Comparison of ENCODE assay signal across 8 cellular contexts in genomic region chr10:69451784-69452251, GRCh38. TPM values are rescaled to one million over a fixed set of nuclear protein-coding genes. Genes with fewer than 3 reads are reported as not detected.
DNase-seq lines count a peak whose midpoint lies in the region; ATAC-seq and TF ChIP-seq lines count a peak whose summit lies in the region.

No MANE protein-coding gene starts in this region.

- H3K27me3 ChIP-seq in Karpas-422 (ENCODE audit: low read length) (no peaks in the 10 kb centered on the region), testis (no peaks in the 10 kb centered on the region)

- H3K4me2 ChIP-seq in Karpas-422 (ENCODE audit: low read depth, low read length, poor library complexity, severe bottlenecking): peak overlapping the region; percentile 73

- in situ Hi-C loops in G401 (cut with HindIII; ENCODE audit: low sequenced_read_pairs) (no loop called here), astrocyte of the spinal cord (cut with HindIII; ENCODE audit: low sequenced_read_pairs) (no loop called here)

- intact Hi-C loops in left colon (cut with DNase I, micrococcal nuclease) (no loop called here), testis (cut with DNase I; ENCODE audit: low total_unique reads) (no loop called here)

- H4K20me1 ChIP-seq in Karpas-422 (ENCODE audit: insufficient read depth, low read depth, low read length): no peaks in the 10 kb centered on the region

- H3K4me3 ChIP-seq in Karpas-422 (ENCODE audit: low read length) (peak overlapping the region; percentile 72), astrocyte of the spinal cord (ENCODE audit: low read depth, low read length) (peak overlapping the region; percentile 40), testis (peak overlapping the region; percentile 48 to 67)

- TF ChIP-seq POLR2A in testis (IDR thresholded peaks at IDR 0.05): no peak

- DNase-seq in G401 (ENCODE audit: low spot score) (peak; percentile 57), Karpas-422 (no peak), astrocyte of the spinal cord (ENCODE audit: low read depth, low spot score) (no peak), left colon (peak; percentile 82 to 88), testis (no peak), midbrain (lab: John Stamatoyannopoulos, UW) (no peak)
- DNase-seq in activated CD4-positive, CD25-positive, alpha-beta regulatory T cell treated with anti-CD3 and anti-CD28 coated beads, Interleukin-2, amount 50 U/mL, for 72 hours: no peak

- TF ChIP-seq CTCF in astrocyte of the spinal cord (IDR thresholded peaks at IDR 0.05; ENCODE audit: low read depth, low read length): no peak
- no peak for TF ChIP-seq CTCF in testis (IDR thresholded peaks at IDR 0.05)

- peak overlapping the region; percentile 71; the same call in 1 of the 2 replicates for H2AFZ ChIP-seq in Karpas-422 (ENCODE audit: low read length)

- no peaks in the 10 kb centered on the region for H3K9me3 ChIP-seq in Karpas-422 (ENCODE audit: low read length)
- no peaks in the 10 kb centered on the region for H3K9me3 ChIP-seq in testis

- no peaks in the 10 kb centered on the region for H3K79me2 ChIP-seq in Karpas-422 (ENCODE audit: low read length)

- no peaks in the 10 kb centered on the region for H3K9me2 ChIP-seq in Karpas-422 (replicated peaks; ENCODE audit: insufficient read depth, low read length)

- 9 to 14% methylated on average over 22 to 37 of the region's 38 CpGs for WGBS in testis, 2 donors

- H3K36me3 ChIP-seq in Karpas-422 (ENCODE audit: insufficient read depth, low read length) (no peaks in the 10 kb centered on the region), testis (ENCODE audit: low read depth, missing control alignments) (no peaks in the 10 kb centered on the region)

- ATAC-seq in left colon (peak; percentile 73), GM21381 (IDR thresholded peaks at IDR 0.05; ENCODE audit: unreplicated experiment) (no peak)

- H3K9ac ChIP-seq in Karpas-422 (ENCODE audit: low read length): peak overlapping the region; percentile 54

- H3K4me1 ChIP-seq in Karpas-422 (ENCODE audit: low read length) (peaks cover 4% of the 10 kb centered on the region), testis (peaks cover 7% of the 10 kb centered on the region)

- H3K27ac ChIP-seq in Karpas-422 (ENCODE audit: low read length) (no peak overlapping the region), testis (no peak overlapping the region)

RNA-seq across cellular contexts. Expression of gene TSPAN15, which starts 0.6 kb away (rescaled TPM):
- 10.2 and 14.6 TPM in 2 replicates for total RNA-seq in G401 (2014; rRNA removed; shearing (Covaris generic))
- total RNA-seq in Karpas-422 (2014; rRNA removed; shearing (Covaris generic); ENCODE audit: low replicate concordance): 0.97 and 1.6 TPM in 2 replicates
- 100 to 1,000 TPM; 142 to 145 TPM for total RNA-seq in left colon
- total RNA-seq in testis: 10 to 100 TPM; 35.3 to 37.5 TPM
- polyA plus RNA-seq in testis (ENCODE audit: insufficient read depth, low read depth, low replicate concordance): 29.7 TPM

RNA-seq across cellular contexts. Expression of gene TACR2, which starts 35.1 kb away (rescaled TPM):
- not detected in 2 replicates for total RNA-seq in G401 (2014; rRNA removed; shearing (Covaris generic))
- 1.9 TPM in 1 of 2 replicates, not detected in the other for total RNA-seq in Karpas-422 (2014; rRNA removed; shearing (Covaris generic); ENCODE audit: low replicate concordance)
- total RNA-seq in left colon (10 to 100 TPM in 1 of 2 donors, under 1 TPM in 1; 0.61 to 26.8 TPM), testis (under 1 TPM; 0.74 to 0.87 TPM)
- 0.91 TPM for polyA plus RNA-seq in testis (ENCODE audit: insufficient read depth, low read depth, low replicate concordance)

Comparison
In these comparisons a context has a peak if more than half of its experiments do, and no peak if none do; other contexts are left out.
1. DNase-seq: peak in G401 (single experiment) and left colon (2 of 2); none in Karpas-422 (single experiment), astrocyte of the spinal cord (single experiment), testis (single experiment), activated CD4-positive, CD25-positive, alpha-beta regulatory T cell treated with anti-CD3 and anti-CD28 coated beads, Interleukin-2, amount 50 U/mL, for 72 hours (single experiment) and midbrain (single experiment).
2. Peak in every context shown above with its lines, with median percentiles within 50 percentile points of each other: H3K4me3 ChIP-seq.